ENCODE assay signal across 8 cellular contexts in genomic region chr1:50605186-50605875, GRCh38.
DNase-seq lines count a peak whose midpoint lies in the region; ATAC-seq and TF ChIP-seq lines count a peak whose summit lies in the region.

No MANE protein-coding gene starts in this region.

- peak; percentile 26; the same call in 1 of the 2 replicates for TF ChIP-seq CTCF in RWPE1 (conservative IDR thresholded peaks at IDR 0.05; ENCODE audit: low read depth)
- TF ChIP-seq CTCF in foreskin fibroblast (IDR thresholded peaks at IDR 0.05; ENCODE audit: low read depth, low read length): peak; percentile 50
- peak in 1 of 3 experiments; percentile 23 for TF ChIP-seq CTCF in ascending aorta (IDR thresholded peaks at IDR 0.05)

- ATAC-seq in activated T-cell treated with anti-CD3 and anti-CD28 coated beads, Interleukin-2, amount 50 U/mL, for 72 hours (replicated peaks in 1 of 2): peak in 1 of 2 donors; percentile 45
- ATAC-seq in GM19328 (IDR thresholded peaks at IDR 0.05; ENCODE audit: unreplicated experiment): no peak
- ATAC-seq in GM21825 (IDR thresholded peaks at IDR 0.05; ENCODE audit: unreplicated experiment): no peak

- no peaks in the 10 kb centered on the region for H3K9me3 ChIP-seq in ascending aorta

- H3K27me3 ChIP-seq in ascending aorta: no peaks in the 10 kb centered on the region

- H3K36me3 ChIP-seq in ascending aorta: no peaks in the 10 kb centered on the region

- intact Hi-C loops in ascending aorta (cut with DNase I): no loop called here

- H3K4me3 Mint-ChIP-seq in activated T-cell treated with anti-CD3 and anti-CD28 coated beads, Interleukin-2, amount 50 U/mL, for 72 hours: no peak overlapping the region

- H3K4me3 ChIP-seq in foreskin fibroblast (ENCODE audit: low read depth in 1 of 2, low read length in 2 of 2): no peak overlapping the region
- H3K4me3 ChIP-seq in ascending aorta: no peak overlapping the region

- H3K27ac ChIP-seq in RWPE1: no peak overlapping the region
- H3K27ac ChIP-seq in ascending aorta: no peak overlapping the region

- no peaks in the 10 kb centered on the region for H3K9me3 Mint-ChIP-seq in activated T-cell treated with anti-CD3 and anti-CD28 coated beads, Interleukin-2, amount 50 U/mL, for 72 hours

- DNase-seq in activated T-cell treated with anti-CD3 and anti-CD28 coated beads, Interleukin-2, amount 50 U/mL, for 72 hours: peak; percentile 7 to 19
- DNase-seq in activated T-cell treated with anti-CD3 and anti-CD28 coated beads, Interleukin-2, amount 50 U/mL, for 48 hours: no peak
- peak; percentile 58 to 75 for DNase-seq in Kasumi-1 (lab: John Stamatoyannopoulos, UW)
- peak; percentile 22 for DNase-seq in RWPE1 (ENCODE audit: low spot score)
- peak; percentile 21 to 68 for DNase-seq in foreskin fibroblast
- DNase-seq in ascending aorta (ENCODE audit: low spot score in 2 of 2): no peak

- POLR2A ChIA-PET in RWPE1 (lab: Yijun Ruan, JAX; ENCODE audit: low non-redundant PET): no interaction called here

- CTCF ChIA-PET in RWPE1 (lab: Yijun Ruan, JAX): interaction anchor here (0.6 to 0.8 kb wide), 8 partner anchors 19 to 1804 kb away, joined by 3 to 6 read pairs (median 4); no protein-coding TSS in a partner anchor

- no peaks in the 10 kb centered on the region for H3K27me3 Mint-ChIP-seq in activated T-cell treated with anti-CD3 and anti-CD28 coated beads, Interleukin-2, amount 50 U/mL, for 72 hours (ENCODE audit: low read depth)

- H3K4me1 ChIP-seq in ascending aorta: no peaks in the 10 kb centered on the region

- no peaks in the 10 kb centered on the region for H3K4me1 Mint-ChIP-seq in activated T-cell treated with anti-CD3 and anti-CD28 coated beads, Interleukin-2, amount 50 U/mL, for 72 hours (ENCODE audit: low read depth)

- no peak overlapping the region for H3K27ac Mint-ChIP-seq in activated T-cell treated with anti-CD3 and anti-CD28 coated beads, Interleukin-2, amount 50 U/mL, for 72 hours

- no peaks in the 10 kb centered on the region for H3K36me3 Mint-ChIP-seq in activated T-cell treated with anti-CD3 and anti-CD28 coated beads, Interleukin-2, amount 50 U/mL, for 72 hours (ENCODE audit: insufficient read depth in 2 of 2)

Comparison
In these comparisons a context has a peak if more than half of its experiments do, and no peak if none do; other contexts are left out.
1. DNase-seq: peak in activated T-cell treated with anti-CD3 and anti-CD28 coated beads, Interleukin-2, amount 50 U/mL, for 72 hours (2 of 2), Kasumi-1 (2 of 2), RWPE1 (single experiment) and foreskin fibroblast (2 of 2); none in activated T-cell treated with anti-CD3 and anti-CD28 coated beads, Interleukin-2, amount 50 U/mL, for 48 hours (0 of 2) and ascending aorta (0 of 2).